ENCODE assay signal across 18 cellular contexts in the genomic region with DNA sequence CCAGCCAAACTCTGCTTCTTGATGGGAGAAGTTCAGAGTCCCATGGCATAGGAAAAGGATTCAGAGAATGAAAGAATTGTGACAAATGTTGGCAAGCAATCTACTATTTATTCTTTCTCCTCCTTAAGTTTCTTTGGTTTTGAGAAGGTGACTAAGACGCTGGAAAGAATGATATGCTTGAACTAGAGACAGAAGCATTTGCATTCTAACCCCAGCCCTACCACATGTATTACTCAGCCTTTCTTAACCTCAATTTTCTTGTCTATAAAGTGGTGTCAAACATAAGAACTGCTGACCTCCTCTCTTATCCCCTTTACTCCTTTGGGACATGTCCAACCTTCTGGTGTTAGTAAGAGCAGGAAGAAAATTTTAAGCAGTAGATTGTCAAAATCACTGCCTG.
"Had no signal": no experiment of that assay in that cellular context is flagged by ENCODE, and none has a peak within 500 bp of the region (broad histone marks: within the 10 kb centered on the region; RNA-seq: fewer than 3 reads in every experiment).

No MANE protein-coding gene starts in this region.

- H3K4me3 ChIP-seq: adrenal gland, esophagus muscularis mucosa, tibial artery, vagina had no signal

- H3K27ac Mint-ChIP-seq: activated naive CD4-positive, alpha-beta T cell treated with anti-CD3 and anti-CD28 coated beads, Interleukin-2, amount 10 ng/mL, durations not matched to agents 7 days and 5 days; natural killer cell treated with Interleukin-12 subunit alpha and Interleukin-12 subunit beta and Interleukin-15 and Interleukin-18, amount 100 ng/mL, for 72 hours had no signal

- H3K9me3 Mint-ChIP-seq: activated naive CD4-positive, alpha-beta T cell treated with anti-CD3 and anti-CD28 coated beads, Interleukin-2, amount 10 ng/mL, durations not matched to agents 7 days and 5 days; natural killer cell treated with Interleukin-12 subunit alpha and Interleukin-12 subunit beta and Interleukin-15 and Interleukin-18, amount 100 ng/mL, for 72 hours had no signal

- H3K4me1 Mint-ChIP-seq: activated naive CD4-positive, alpha-beta T cell treated with anti-CD3 and anti-CD28 coated beads, Interleukin-2, amount 10 ng/mL, durations not matched to agents 7 days and 5 days had no signal

- ATAC-seq: left ventricle myocardium superior; natural killer cell treated with Interleukin-12 subunit alpha and Interleukin-12 subunit beta and Interleukin-15 and Interleukin-18, amount 100 ng/mL, for 72 hours had no signal

- H3K27ac ChIP-seq: adrenal gland, esophagus muscularis mucosa, tibial artery, vagina had no signal

- H3K36me3 ChIP-seq: adrenal gland, esophagus muscularis mucosa, tibial artery, vagina had no signal

- H3K27me3 ChIP-seq: adrenal gland, tibial artery, vagina had no signal

- H3K4me1 ChIP-seq: adrenal gland, tibial artery, vagina had no signal

- H3K4me3 Mint-ChIP-seq: activated naive CD4-positive, alpha-beta T cell treated with anti-CD3 and anti-CD28 coated beads, Interleukin-2, amount 10 ng/mL, durations not matched to agents 7 days and 5 days; natural killer cell treated with Interleukin-12 subunit alpha and Interleukin-12 subunit beta and Interleukin-15 and Interleukin-18, amount 100 ng/mL, for 72 hours had no signal

- H3K36me3 Mint-ChIP-seq: activated naive CD4-positive, alpha-beta T cell treated with anti-CD3 and anti-CD28 coated beads, Interleukin-2, amount 10 ng/mL, durations not matched to agents 7 days and 5 days; natural killer cell treated with Interleukin-12 subunit alpha and Interleukin-12 subunit beta and Interleukin-15 and Interleukin-18, amount 100 ng/mL, for 72 hours had no signal

- FAIRE-seq: colon, endometrium had no signal

- DNase-seq: activated CD4-positive, alpha-beta T cell treated with anti-CD3 and anti-CD28 coated beads for 1 hour; activated CD4-positive, alpha-beta T cell treated with anti-CD3 and anti-CD28 coated beads, Interleukin-2, amount 50 U/mL, for 4 hours; activated naive CD4-positive, alpha-beta T cell treated with anti-CD3 and anti-CD28 coated beads, Interleukin-2, amount 10 ng/mL, durations not matched to agents 7 days and 5 days; activated T-cell treated with anti-CD3 and anti-CD28 coated beads for 4 hours; adrenal gland; caudate nucleus; hypothalamus; left ventricle myocardium superior; mesenchymal stem cell; stimulated activated CD4-positive, alpha-beta T cell treated with anti-CD3 and anti-CD28 coated beads, Interleukin-12 subunit alpha, Interleukin-12 subunit beta, amount 100 ng/mL, for 4 hours; stimulated activated CD4-positive, alpha-beta T cell treated with anti-CD3 and anti-CD28 coated beads, Interleukin-2, amount 100 ng/mL, for 24 hours; T-helper 9 cell; tibial artery had no signal

- H3K9me3 ChIP-seq: adrenal gland, esophagus muscularis mucosa, tibial artery, vagina had no signal
